ENCODE assay signal across 27 cellular contexts in the genomic region with DNA sequence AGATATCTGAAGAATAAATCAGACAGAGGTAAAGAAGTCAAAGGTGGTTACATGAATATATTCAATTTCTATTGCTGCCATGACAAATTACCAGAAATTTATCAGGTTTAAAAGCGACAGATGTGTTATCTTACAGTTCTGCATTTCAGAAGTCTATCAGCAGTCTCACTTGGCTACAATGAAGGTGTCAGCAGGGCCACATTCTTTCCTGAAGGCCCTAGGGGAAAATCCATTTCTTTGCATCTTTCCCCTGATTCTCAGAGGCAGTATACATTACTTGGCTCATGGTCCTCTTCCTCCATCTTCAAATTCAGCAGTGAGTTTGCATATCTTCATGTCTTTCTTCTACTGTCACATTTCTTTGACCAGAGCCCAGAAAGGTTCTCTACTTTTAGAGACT.
"Had no signal": no experiment of that assay in that cellular context is flagged by ENCODE, and none has a peak within 500 bp of the region (broad histone marks: within the 10 kb centered on the region; RNA-seq: fewer than 3 reads in every experiment).

No MANE protein-coding gene starts in this region.

- ATAC-seq: natural killer cell; psoas muscle; right cardiac atrium; right lobe of liver; stimulated activated effector memory CD8-positive, alpha-beta T cell treated with anti-CD3 and anti-CD28 coated beads, Interleukin-12 subunit alpha, Interleukin-12 subunit beta, amount 100 ng/mL, for 72 hours; stimulated activated naive B cell treated with anti-CD40 and anti-IgM and Interleukin-4, amounts not matched to agents 10 μg/mL and 1 μg/mL and 100 μg/mL, for 72 hours had no signal

- H3K27me3 Mint-ChIP-seq: progenitor cell of endocrine pancreas; stimulated activated naive B cell treated with anti-CD40 and anti-IgM and Interleukin-4, amounts not matched to agents 10 μg/mL and 1 μg/mL and 100 μg/mL, for 72 hours; stimulated activated naive CD8-positive, alpha-beta T cell treated with anti-CD3 and anti-CD28 coated beads, Interleukin-15, Interleukin-2, amounts not matched to agents 100 ng/mL and 50 ng/mL, for 24 hours had no signal

- H3K4me3 ChIP-seq: neural progenitor cell, ovary, psoas muscle, right lobe of liver, sigmoid colon, stomach, thoracic aorta, thyroid gland, tibial nerve, upper lobe of left lung, vagina had no signal

- H3K4me2 ChIP-seq: neural progenitor cell had no signal

- H3K36me3 Mint-ChIP-seq: natural killer cell; neural progenitor cell; stimulated activated effector memory CD8-positive, alpha-beta T cell treated with anti-CD3 and anti-CD28 coated beads, Interleukin-12 subunit alpha, Interleukin-12 subunit beta, amount 100 ng/mL, for 72 hours; stimulated activated naive B cell treated with anti-CD40 and anti-IgM and Interleukin-4, amounts not matched to agents 10 μg/mL and 1 μg/mL and 100 μg/mL, for 72 hours had no signal

- H3K36me3 ChIP-seq: neural progenitor cell, ovary, right lobe of liver, sigmoid colon, stomach, thoracic aorta, thyroid gland, tibial nerve, upper lobe of left lung, vagina had no signal

- H3K9ac ChIP-seq: neural progenitor cell, parathyroid adenoma had no signal

- H3K4me3 Mint-ChIP-seq: natural killer cell; nephron; neural progenitor cell; stimulated activated effector memory CD8-positive, alpha-beta T cell treated with anti-CD3 and anti-CD28 coated beads, Interleukin-12 subunit alpha, Interleukin-12 subunit beta, amount 100 ng/mL, for 72 hours; stimulated activated naive B cell treated with anti-CD40 and anti-IgM and Interleukin-4, amounts not matched to agents 10 μg/mL and 1 μg/mL and 100 μg/mL, for 72 hours; stimulated activated naive CD8-positive, alpha-beta T cell treated with anti-CD3 and anti-CD28 coated beads, Interleukin-15, Interleukin-2, amounts not matched to agents 100 ng/mL and 50 ng/mL, for 24 hours had no signal

- H3K9me3 Mint-ChIP-seq: nephron; neural progenitor cell; stimulated activated naive CD8-positive, alpha-beta T cell treated with anti-CD3 and anti-CD28 coated beads, Interleukin-15, Interleukin-2, amounts not matched to agents 100 ng/mL and 50 ng/mL, for 24 hours had no signal

- H3K27ac Mint-ChIP-seq: natural killer cell; nephron; neural progenitor cell; progenitor cell of endocrine pancreas; stimulated activated effector memory CD8-positive, alpha-beta T cell treated with anti-CD3 and anti-CD28 coated beads, Interleukin-12 subunit alpha, Interleukin-12 subunit beta, amount 100 ng/mL, for 72 hours; stimulated activated naive B cell treated with anti-CD40 and anti-IgM and Interleukin-4, amounts not matched to agents 10 μg/mL and 1 μg/mL and 100 μg/mL, for 72 hours; stimulated activated naive CD8-positive, alpha-beta T cell treated with anti-CD3 and anti-CD28 coated beads, Interleukin-15, Interleukin-2, amounts not matched to agents 100 ng/mL and 50 ng/mL, for 24 hours had no signal

- H3K27me3 ChIP-seq: neural progenitor cell, ovary, right lobe of liver, sigmoid colon, stomach, thyroid gland, tibial nerve, upper lobe of left lung, vagina had no signal

- H3K79me2 ChIP-seq: parathyroid adenoma had no signal

- H3K4me1 ChIP-seq: neural progenitor cell, parathyroid adenoma, psoas muscle, right lobe of liver, sigmoid colon, thyroid gland, tibial nerve, upper lobe of left lung, vagina had no signal

- DNase-seq: natural killer cell; occipital lobe; ovary; posterior cingulate gyrus; psoas muscle; right cardiac atrium; right lobe of liver; sigmoid colon; small intestine; stimulated activated CD4-positive, alpha-beta T cell treated with anti-CD3 and anti-CD28 coated beads, Interleukin-15, amount 100 ng/mL, for 24 hours; stimulated activated CD4-positive, alpha-beta T cell treated with anti-CD3 and anti-CD28 coated beads, Interleukin-2, amount 100 ng/mL, for 24 hours; stimulated activated CD4-positive, alpha-beta T cell treated with anti-CD3 and anti-CD28 coated beads, Interleukin-2, amount 100 ng/mL, for 48 hours; stimulated activated CD4-positive, alpha-beta T cell treated with anti-CD3 and anti-CD28 coated beads, Interleukin-4, amount 100 ng/mL, for 24 hours; stimulated activated naive B cell treated with anti-CD40 and anti-IgM and Interleukin-4, amounts not matched to agents 10 μg/mL and 1 μg/mL and 100 μg/mL, for 72 hours; stimulated activated naive CD4-positive, alpha-beta T cell treated with Interleukin-2 at 50 U/mL for 16 hours; stomach; thyroid gland; upper lobe of left lung had no signal

- H3K4me1 Mint-ChIP-seq: natural killer cell; nephron; neural progenitor cell; stimulated activated effector memory CD8-positive, alpha-beta T cell treated with anti-CD3 and anti-CD28 coated beads, Interleukin-12 subunit alpha, Interleukin-12 subunit beta, amount 100 ng/mL, for 72 hours; stimulated activated naive B cell treated with anti-CD40 and anti-IgM and Interleukin-4, amounts not matched to agents 10 μg/mL and 1 μg/mL and 100 μg/mL, for 72 hours had no signal

- H3K27ac ChIP-seq: neural progenitor cell, ovary, parathyroid adenoma, psoas muscle, right lobe of liver, sigmoid colon, stomach, thyroid gland, tibial nerve, upper lobe of left lung, vagina had no signal
